29 cellular contexts compared by ENCODE assay signal in the genomic region with DNA sequence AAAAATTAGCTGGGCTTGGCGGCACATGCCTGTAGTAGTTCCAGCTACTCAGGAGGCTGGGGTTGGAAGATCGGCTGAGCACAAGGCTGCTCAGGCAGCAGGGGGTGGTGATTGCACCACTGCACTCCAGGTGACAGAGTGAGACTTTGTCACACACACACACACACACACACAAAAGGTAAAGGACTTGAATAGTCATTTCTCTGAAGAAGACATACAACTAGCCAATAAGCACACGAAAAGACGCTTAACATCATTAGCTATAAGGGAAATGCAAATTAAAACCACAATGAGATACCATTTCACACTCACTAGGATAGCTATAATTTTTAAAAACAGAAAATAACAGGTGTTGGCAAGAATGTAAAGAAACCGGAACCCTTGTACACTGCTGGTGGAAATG. TPM values are rescaled to one million over a fixed set of nuclear protein-coding genes. Genes with fewer than 3 reads are reported as not detected.
DNase-seq lines count a peak whose midpoint lies in the region; ATAC-seq, FAIRE-seq and TF ChIP-seq lines count a peak whose summit lies in the region.
"Had no signal": no experiment of that assay in that cellular context is flagged by ENCODE, and none has a peak within 500 bp of the region (broad histone marks: within the 10 kb centered on the region; RNA-seq: fewer than 3 reads in every experiment).

No MANE protein-coding gene starts in this region.

- no peaks in the 10 kb centered on the region for H3K9me3 ChIP-seq in HepG2 (ENCODE audit: low read length)
- no peaks in the 10 kb centered on the region for H3K9me3 ChIP-seq in right lobe of liver
- H3K9me3 ChIP-seq in upper lobe of right lung: no peaks in the 10 kb centered on the region
- H3K9me3 ChIP-seq: vagina had no signal

- no peak for DNase-seq in HepG2 (ENCODE audit: low spot score)
- DNase-seq in right lobe of liver: no peak
- DNase-seq in dorsolateral prefrontal cortex: no peak
- peak; percentile 40 for DNase-seq in upper lobe of right lung
- DNase-seq in cerebellum (ENCODE audit: low spot score): no peak
- DNase-seq in foreskin fibroblast: no peak
- DNase-seq: activated CD4-positive, alpha-beta T cell treated with anti-CD3 and anti-CD28 coated beads for 48 hours; activated CD8-positive, alpha-beta memory T cell treated with anti-CD3 and anti-CD28 coated beads for 24 hours; activated T-cell treated with anti-CD3 and anti-CD28 coated beads for 4 hours; CD4-positive, CD25-positive, alpha-beta regulatory T cell; cortex of kidney; DND-41; erythroblast; IMR-90; mammary epithelial cell; NCI-H146; NCI-H446; right cardiac atrium; stimulated activated CD4-positive, alpha-beta T cell treated with anti-CD3 and anti-CD28 coated beads, Interleukin-1b, Interleukin-23, amount 100 ng/mL, for 48 hours; stimulated activated naive CD8-positive, alpha-beta T cell treated with anti-CD3 and anti-CD28 coated beads, Interleukin-15, Interleukin-2, amounts not matched to agents 100 U/mL and 50 U/mL, for 24 hours; T1000; WERI-Rb-1 had no signal

- no peaks in the 10 kb centered on the region for H3K79me2 ChIP-seq in HepG2 (ENCODE audit: insufficient read depth, low read length)

- no peak for TF ChIP-seq CTCF in HepG2 (CRISPR knock-in tag; IDR thresholded peaks at IDR 0.05)
- TF ChIP-seq CTCF in right lobe of liver (IDR thresholded peaks at IDR 0.05): no peak
- no peak for TF ChIP-seq CTCF in dorsolateral prefrontal cortex (IDR thresholded peaks at IDR 0.05 in 54 of 56, conservative IDR thresholded peaks at IDR 0.05 in 2 of 56; ENCODE audit: low read depth in 1 of 56, partially characterized antibody in 56 of 56)
- TF ChIP-seq CTCF in upper lobe of right lung (IDR thresholded peaks at IDR 0.05): no peak
- no peak for TF ChIP-seq CTCF in foreskin fibroblast (IDR thresholded peaks at IDR 0.05; ENCODE audit: low read depth, low read length)

- TF ChIP-seq EP300 in HepG2 (IDR thresholded peaks at IDR 0.05; ENCODE audit: low read depth in 2 of 2, low read length in 2 of 2) (no peak), HepG2 (CRISPR knock-in tag; IDR thresholded peaks at IDR 0.05; ENCODE audit: borderline replicate concordance) (no peak)

- H3K4me3 ChIP-seq in HepG2 (replicated peaks in 1 of 3; ENCODE audit: insufficient read depth in 1 of 3, low read depth in 2 of 3, low read length in 3 of 3) (no peak overlapping the region), right lobe of liver (no peak overlapping the region), dorsolateral prefrontal cortex (no peak overlapping the region), upper lobe of right lung (no peak overlapping the region), foreskin fibroblast (ENCODE audit: low read depth in 1 of 2, low read length in 2 of 2) (no peak overlapping the region)
- H3K4me3 ChIP-seq: vagina had no signal

- BruUV-seq in HepG2 (replicated peaks; lab: Mats Ljungman, UMichigan): no TSS peak

- H3K4me1 ChIP-seq in HepG2 (ENCODE audit: insufficient read depth, low read length): peaks cover 58% of the 10 kb centered on the region
- H3K4me1 ChIP-seq in right lobe of liver: no peaks in the 10 kb centered on the region
- peaks cover 8% of the 10 kb centered on the region for H3K4me1 ChIP-seq in upper lobe of right lung

- no peak for TF ChIP-seq RAD21 in HepG2 (CRISPR knock-in tag; IDR thresholded peaks at IDR 0.05)

- H3K27me3 ChIP-seq in HepG2 (ENCODE audit: control insufficient read depth in 1 of 2, insufficient read depth in 2 of 2, low read length in 2 of 2): no peaks in the 10 kb centered on the region
- no peaks in the 10 kb centered on the region for H3K27me3 ChIP-seq in right lobe of liver
- H3K27me3 ChIP-seq in dorsolateral prefrontal cortex: no peaks in the 10 kb centered on the region
- no peaks in the 10 kb centered on the region for H3K27me3 ChIP-seq in upper lobe of right lung
- H3K27me3 ChIP-seq: vagina had no signal

- H3K4me2 ChIP-seq in HepG2 (ENCODE audit: low read depth, low read length): no peak overlapping the region

- H2AFZ ChIP-seq in HepG2 (ENCODE audit: low read length): no peak overlapping the region

- FAIRE-seq in HepG2 (lab: Jason Lieb, UNC): no peak
- FAIRE-seq: astrocyte, D721Med, H54 had no signal

- CTCF ChIA-PET in HepG2 (lab: Yijun Ruan, JAX; ENCODE audit: low intra/inter-chr PET ratio, low total read pairs): no interaction called here

- no peak for TF ChIP-seq POLR2A in HepG2 (IDR thresholded peaks at IDR 0.05; ENCODE audit: insufficient read depth in 1 of 2, low read depth in 2 of 2, low read length in 2 of 2)
- no peak for TF ChIP-seq POLR2A in right lobe of liver (IDR thresholded peaks at IDR 0.05)

- 67% methylated on average over 5 of the region's 5 CpGs for WGBS in HepG2 (ENCODE audit: low lambda C conversion rate)
- WGBS in right lobe of liver (ENCODE audit: insufficient coverage, low coverage, low lambda C conversion rate, missing lambda C conversion rate): 79% methylated on average over 5 of the region's 5 CpGs

- POLR2A ChIA-PET in HepG2 (lab: Yijun Ruan, JAX): no interaction called here

- H3K9ac ChIP-seq in HepG2 (ENCODE audit: insufficient read depth, low read depth, low read length): no peak overlapping the region

- H4K20me1 ChIP-seq in HepG2 (ENCODE audit: insufficient read depth, low read length): no peaks in the 10 kb centered on the region

- H3K36me3 ChIP-seq in HepG2 (replicated peaks in 1 of 2; ENCODE audit: control insufficient read depth in 1 of 2, insufficient read depth in 2 of 2, low read length in 2 of 2): no peaks in the 10 kb centered on the region
- H3K36me3 ChIP-seq in right lobe of liver: no peaks in the 10 kb centered on the region
- no peaks in the 10 kb centered on the region for H3K36me3 ChIP-seq in upper lobe of right lung
- H3K36me3 ChIP-seq: vagina, WERI-Rb-1 had no signal

- ATAC-seq in HepG2 (no peak), right lobe of liver (no peak), HG02870 (IDR thresholded peaks at IDR 0.05; ENCODE audit: unreplicated experiment) (peak; percentile 45), upper lobe of right lung (no peak), GM19023 (IDR thresholded peaks at IDR 0.05; ENCODE audit: unreplicated experiment) (no peak)
- ATAC-seq: right cardiac atrium; stimulated activated naive CD8-positive, alpha-beta T cell treated with anti-CD3 and anti-CD28 coated beads, Interleukin-15, Interleukin-2, amounts not matched to agents 100 U/mL and 50 U/mL, for 24 hours had no signal

- in situ Hi-C loops in HepG2 (cut with HindIII; ENCODE audit: extremely low pct_ligation_motif_present, low pct_unique_long_range_greater_than_20kb): no loop called here

- intact Hi-C loops in HepG2 (cut with micrococcal nuclease; ENCODE audit: unreplicated experiment): no loop called here
- intact Hi-C loops in right lobe of liver (cut with DNase I): no loop called here
- intact Hi-C loops in dorsolateral prefrontal cortex (cut with DNase I): loop anchor here in 1 of 2 donors (5.0 kb wide), 1 partner anchor 72 kb away; no protein-coding TSS in a partner anchor
- intact Hi-C loops in upper lobe of right lung (cut with DNase I): no loop called here

- H3K27ac ChIP-seq in HepG2 (ENCODE audit: extremely low read length, insufficient read depth, low read length): no peak overlapping the region
- no peak overlapping the region for H3K27ac ChIP-seq in right lobe of liver
- peak overlapping the region in 58 of 59 donors; percentile 16 to 99 (median 93) for H3K27ac ChIP-seq in dorsolateral prefrontal cortex
- no peak overlapping the region for H3K27ac ChIP-seq in upper lobe of right lung
- H3K27ac ChIP-seq: RWPE1, vagina, WERI-Rb-1 had no signal

TF ChIP-seq in HepG2, 621 proteins besides CTCF, POLR2A, EP300 and RAD21 (continues in another document):
- no peak for TF ChIP-seq ZNF770 (CRISPR knock-in tag; IDR thresholded peaks at IDR 0.05)

RNA-seq across cellular contexts. Expression of gene HIP1, which starts 48.6 kb away (rescaled TPM):
- 4.5 and 8.6 TPM in 2 replicates for total RNA-seq in HepG2 (2016; rRNA removed; fragmentation: Illumina TruSeq; extraction: Trizol)
- 1.3 TPM in 2 replicates for total RNA-seq in HepG2 (2016; cell fraction: cytosol; rRNA removed; fragmentation: Illumina TruSeq; extraction: Trizol; ENCODE audit: low read depth)
- 4.2 and 4.3 TPM in 2 replicates for total RNA-seq in HepG2 (2016; cell fraction: insoluble cytoplasmic fraction; rRNA removed; fragmentation: Illumina TruSeq; extraction: Trizol)
- total RNA-seq in HepG2 (2016; cell fraction: membrane; rRNA removed; fragmentation: Illumina TruSeq; extraction: Trizol): 1.5 and 2.5 TPM in 2 replicates
- total RNA-seq in HepG2 (2016; cell fraction: nucleus; rRNA removed; fragmentation: Illumina TruSeq; extraction: Trizol): 4.3 and 7.1 TPM in 2 replicates
- 6.2 TPM in 2 replicates for polyA plus RNA-seq in HepG2 (2011; rRNA removed)
- polyA plus RNA-seq in HepG2 (2011; cell fraction: cytosol; rRNA removed): 4.0 and 5.3 TPM in 2 replicates
- polyA plus RNA-seq in HepG2 (2011; cell fraction: nucleus; rRNA removed): 5.9 and 7.6 TPM in 2 replicates
- polyA plus RNA-seq in HepG2 (2012): 3.9 and 4.2 TPM in 2 replicates
- 1.1 and 1.5 TPM in 2 replicates for polyA plus RNA-seq in HepG2 (2016; cell fraction: cytosol; fragmentation: Illumina TruSeq; extraction: Trizol; ENCODE audit: low read depth)
- 3.4 and 4.0 TPM in 2 replicates for polyA plus RNA-seq in HepG2 (2016; cell fraction: insoluble cytoplasmic fraction; fragmentation: Illumina TruSeq; extraction: Trizol; ENCODE audit: low read depth)
- 1.0 and 1.9 TPM in 2 replicates for polyA plus RNA-seq in HepG2 (2016; cell fraction: membrane; fragmentation: Illumina TruSeq; extraction: Trizol; ENCODE audit: low read depth)
- 5.3 and 6.5 TPM in 2 replicates for polyA plus RNA-seq in HepG2 (2016; cell fraction: nucleus; fragmentation: Illumina TruSeq; extraction: Trizol; ENCODE audit: insufficient read depth, low read depth)
- polyA minus RNA-seq in HepG2 (2011; rRNA and poly(A)+ RNA removed; ENCODE audit: low replicate concordance): 20.5 and 48.7 TPM in 2 replicates
- polyA minus RNA-seq in HepG2 (2011; cell fraction: cytosol; rRNA and poly(A)+ RNA removed): 5.5 and 6.4 TPM in 2 replicates
- 11.1 and 11.6 TPM in 2 replicates for polyA minus RNA-seq in HepG2 (2011; cell fraction: nucleus; rRNA and poly(A)+ RNA removed)
- total RNA-seq in right lobe of liver: 10 to 100 TPM; 17.6 to 23.0 (median 18.8) TPM
- total RNA-seq in dorsolateral prefrontal cortex: 100 to 1,000 TPM in 1 of 120 experiments, 10 to 100 TPM in 119; 17.2 to 109 (median 43.6) TPM
- total RNA-seq in upper lobe of right lung: 86.2 TPM
- 16.4 TPM for total RNA-seq in cerebellum

Comparison
In these comparisons a context has a peak if more than half of its experiments do, and no peak if none do; other contexts are left out.
1. H3K27ac ChIP-seq: peak in dorsolateral prefrontal cortex (58 of 59); none in HepG2 (single experiment), right lobe of liver (0 of 3) and upper lobe of right lung (single experiment).